27 cellular contexts compared by ENCODE assay signal in the genomic region with DNA sequence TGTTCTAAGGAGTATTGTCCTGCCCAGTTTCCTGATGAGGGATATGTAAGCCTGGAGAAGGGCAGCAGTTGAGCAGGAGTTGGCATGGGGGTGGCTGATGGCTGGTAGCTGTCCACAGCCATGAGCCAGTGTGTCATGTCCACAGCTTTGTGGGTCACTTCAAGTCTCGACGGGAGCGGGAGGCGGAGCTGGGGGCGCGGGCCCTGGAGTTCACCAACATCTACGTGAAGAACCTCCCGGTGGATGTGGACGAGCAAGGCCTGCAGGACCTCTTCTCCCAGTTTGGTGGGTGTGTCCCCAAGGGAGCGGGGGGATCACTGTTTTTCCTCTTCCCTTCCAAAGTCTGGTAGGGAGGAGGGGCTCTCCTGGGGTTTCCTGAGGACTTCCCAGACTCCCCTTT. TPM values are rescaled to one million over a fixed set of nuclear protein-coding genes. Genes with fewer than 3 reads are reported as not detected.
A peak's percentile ranks its signal among the peaks of the same experiment; 100 is the strongest.
DNase-seq lines count a peak whose midpoint lies in the region; ATAC-seq, FAIRE-seq and TF ChIP-seq lines count a peak whose summit lies in the region.
"Had no signal": no experiment of that assay in that cellular context is flagged by ENCODE, and none has a peak within 500 bp of the region (broad histone marks: within the 10 kb centered on the region; RNA-seq: fewer than 3 reads in every experiment).

No MANE protein-coding gene starts in this region.

- ATAC-seq in T-helper 17 cell, result no peak
- ATAC-seq in sciatic nerve, result no peak
- no peak for ATAC-seq in GM19455 (IDR thresholded peaks at IDR 0.05; ENCODE audit: unreplicated experiment)
- ATAC-seq in HG03196 (IDR thresholded peaks at IDR 0.05; ENCODE audit: unreplicated experiment), result no peak
- ATAC-seq: A549, HCT116 had no signal

- TF ChIP-seq CTCF in kidney (IDR thresholded peaks at IDR 0.05; ENCODE audit: borderline replicate concordance, extremely low read depth, insufficient read depth) (no peak), HFFc6 (IDR thresholded peaks at IDR 0.05) (no peak)

- H3K36me3 ChIP-seq in kidney (ENCODE audit: control insufficient read depth in 1 of 2, insufficient read depth in 2 of 2, low read length in 2 of 2), result peaks cover 0 to 14% of the 10 kb centered on the region in 2 donors

- no peak overlapping the region for H3K4me3 ChIP-seq in kidney (ENCODE audit: low read length in 2 of 2)
- H3K4me3 ChIP-seq: A549; BLaER1 treated with 17β-estradiol and CSF1 and Interleukin-3, amounts not matched to agents 10 nM and 100 nM; GM23248 had no signal

- H3K27ac ChIP-seq in kidney (ENCODE audit: low read depth in 2 of 2, low read length in 2 of 2), result no peak overlapping the region
- H3K27ac ChIP-seq: A549; BLaER1 treated with 17β-estradiol and CSF1 and Interleukin-3, amounts not matched to agents 10 nM and 100 nM; GM23248 had no signal

- peak overlapping the region; percentile 16 for H3K27ac Mint-ChIP-seq in T-helper 17 cell
- H3K27ac Mint-ChIP-seq in HFFc6, result no peak overlapping the region
- H3K27ac Mint-ChIP-seq: CD4-positive, alpha-beta T cell had no signal

- H3K9ac ChIP-seq in kidney (ENCODE audit: low read length in 2 of 2), result no peak overlapping the region
- H3K9ac ChIP-seq: BLaER1 treated with 17β-estradiol and CSF1 and Interleukin-3, amounts not matched to agents 10 nM and 100 nM; GM23248 had no signal

- no peaks in the 10 kb centered on the region for H3K27me3 Mint-ChIP-seq in T-helper 17 cell
- no peaks in the 10 kb centered on the region for H3K27me3 Mint-ChIP-seq in HFFc6 (ENCODE audit: insufficient read depth)
- H3K27me3 Mint-ChIP-seq: CD4-positive, alpha-beta T cell had no signal

- H3K4me3 Mint-ChIP-seq in T-helper 17 cell (no peak overlapping the region), HFFc6 (no peak overlapping the region)
- H3K4me3 Mint-ChIP-seq: CD14-positive monocyte; CD4-positive, alpha-beta T cell; CD8-positive, alpha-beta memory T cell had no signal

- DNase-seq in activated CD8-positive, alpha-beta memory T cell treated with anti-CD3 and anti-CD28 coated beads for 24 hours, result peak; percentile 52
- no peak for DNase-seq in activated CD8-positive, alpha-beta memory T cell treated with anti-CD3 and anti-CD28 coated beads, Interleukin-2, amount 50 U/mL, for 48 hours
- DNase-seq in T-helper 17 cell, result no peak
- DNase-seq in kidney, result peak; percentile 74
- peak; percentile 59 for DNase-seq in sciatic nerve (ENCODE audit: low spot score)
- DNase-seq in HFFc6, result no peak
- DNase-seq: 8988T; ACHN; AML-193; BE2C; Calu3; CD4-positive, alpha-beta T cell; CD8-positive, alpha-beta memory T cell; COR-L47; DMS53; DMS79 treated with DMSO at 0.1 percent for 48 hours; GF-D8; GM23248; H7 had no signal

- H3K9me3 Mint-ChIP-seq in HFFc6, result no peaks in the 10 kb centered on the region
- H3K9me3 Mint-ChIP-seq: CD14-positive monocyte; CD4-positive, alpha-beta T cell; CD8-positive, alpha-beta memory T cell had no signal

- H3K4me1 ChIP-seq in kidney (ENCODE audit: control insufficient read depth in 1 of 2, insufficient read depth in 1 of 2, low read depth in 1 of 2, low read length in 2 of 2), result no peaks in the 10 kb centered on the region
- H3K4me1 ChIP-seq: A549, BE2C had no signal

- H3K4me1 Mint-ChIP-seq in T-helper 17 cell (peaks cover 7% of the 10 kb centered on the region), HFFc6 (ENCODE audit: low read depth) (no peaks in the 10 kb centered on the region)
- H3K4me1 Mint-ChIP-seq: CD14-positive monocyte had no signal

- FAIRE-seq in kidney (lab: Jason Lieb, UNC), result no peak
- FAIRE-seq: A549, GM12892, H1 had no signal

- intact Hi-C loops in kidney (cut with DNase I) (no loop called here), sciatic nerve (cut with DNase I) (no loop called here)

- H3K9me3 ChIP-seq in T-helper 17 cell (ENCODE audit: control insufficient read depth, low read length, poor library complexity, severe bottlenecking) (no peaks in the 10 kb centered on the region), kidney (ENCODE audit: control insufficient read depth in 1 of 2, low read length in 2 of 2) (no peaks in the 10 kb centered on the region)
- H3K9me3 ChIP-seq: A549; BE2C; BLaER1 treated with 17β-estradiol and CSF1 and Interleukin-3, amounts not matched to agents 10 nM and 100 nM had no signal

- H3K36me3 Mint-ChIP-seq in T-helper 17 cell (ENCODE audit: low read depth) (peaks cover 2% of the 10 kb centered on the region), HFFc6 (ENCODE audit: low read depth) (0 out of 2 replicates have a peak, but pooled peaks cover 9% of the 10 kb centered on the region)

RNA-seq across cellular contexts. Expression of gene PABPC1L, which starts 8.9 kb away (rescaled TPM):
- total RNA-seq in T-helper 17 cell (10 to 100 TPM; 37.5 to 60.3 TPM), kidney (48.6 TPM), sciatic nerve (15.6 TPM)
- 24.4 TPM for polyA plus RNA-seq in kidney (ENCODE audit: insufficient read depth, low read depth, low replicate concordance)
- total RNA-seq in HFFc6 (2021; fragmentation: NEBNext Ultra II Directional; extraction: Animal tissue kit (Norgen Biotek cat#: 25700)), result 10 to 100 TPM; 14.4 to 22.4 (median 16.6) TPM

RNA-seq across cellular contexts. Expression of gene YWHAB, which starts 33.3 kb away (rescaled TPM):
- total RNA-seq in T-helper 17 cell (100 to 1,000 TPM; 171 to 176 TPM), kidney (216 TPM), sciatic nerve (126 TPM)
- 156 TPM for polyA plus RNA-seq in kidney (ENCODE audit: insufficient read depth, low read depth, low replicate concordance)
- 100 to 1,000 TPM; 284 to 315 (median 301) TPM for total RNA-seq in HFFc6 (2021; fragmentation: NEBNext Ultra II Directional; extraction: Animal tissue kit (Norgen Biotek cat#: 25700))

RNA-seq across cellular contexts. Expression of gene TOMM34, which starts 41.4 kb away (rescaled TPM):
- 1 to 10 TPM; 9.1 to 9.2 TPM for total RNA-seq in T-helper 17 cell
- total RNA-seq in kidney, result 18.8 TPM
- 39.6 TPM for polyA plus RNA-seq in kidney (ENCODE audit: insufficient read depth, low read depth, low replicate concordance)
- 19.3 TPM for total RNA-seq in sciatic nerve
- 10 to 100 TPM; 88.5 to 96.5 (median 93.0) TPM for total RNA-seq in HFFc6 (2021; fragmentation: NEBNext Ultra II Directional; extraction: Animal tissue kit (Norgen Biotek cat#: 25700))

RNA-seq across cellular contexts. Expression of gene STK4, which starts 47.6 kb away (rescaled TPM):
- total RNA-seq in T-helper 17 cell (100 to 1,000 TPM; 271 to 280 TPM), kidney (41.0 TPM), sciatic nerve (43.8 TPM)
- 4.3 TPM for polyA plus RNA-seq in kidney (ENCODE audit: insufficient read depth, low read depth, low replicate concordance)
- 10 to 100 TPM; 34.3 to 46.6 (median 36.6) TPM for total RNA-seq in HFFc6 (2021; fragmentation: NEBNext Ultra II Directional; extraction: Animal tissue kit (Norgen Biotek cat#: 25700))

Comparison
In these comparisons a context has a peak if more than half of its experiments do, and no peak if none do; other contexts are left out.
1. DNase-seq: peak in activated CD8-positive, alpha-beta memory T cell treated with anti-CD3 and anti-CD28 coated beads for 24 hours (single experiment), kidney (single experiment) and sciatic nerve (single experiment); none in activated CD8-positive, alpha-beta memory T cell treated with anti-CD3 and anti-CD28 coated beads, Interleukin-2, amount 50 U/mL, for 48 hours (single experiment), T-helper 17 cell (0 of 3) and HFFc6 (single experiment).